24 cellular contexts compared by ENCODE assay signal in the genomic region with DNA sequence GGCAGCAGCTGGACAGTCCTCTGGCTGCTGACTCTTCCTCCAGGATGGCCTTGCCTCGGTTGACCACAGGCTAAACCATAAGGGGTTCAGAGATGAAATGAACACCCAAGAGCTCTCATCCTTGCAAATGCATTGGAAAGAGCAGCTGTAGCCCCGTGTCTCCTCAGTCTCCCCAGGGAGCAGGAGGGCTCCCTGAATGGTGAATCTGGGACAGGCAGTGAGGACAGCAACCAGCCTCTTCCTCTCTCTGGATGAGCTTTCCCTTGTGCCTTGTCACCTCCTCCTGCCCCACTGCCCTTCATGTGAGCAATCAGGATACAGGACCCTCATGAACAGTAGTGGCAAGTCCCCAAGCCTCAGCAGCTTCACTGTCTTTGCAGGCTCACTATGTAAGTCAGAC. TPM values are rescaled to one million over a fixed set of nuclear protein-coding genes. Genes with fewer than 3 reads are reported as not detected.
"Had no signal": no experiment of that assay in that cellular context is flagged by ENCODE, and none has a peak within 500 bp of the region (broad histone marks: within the 10 kb centered on the region; RNA-seq: fewer than 3 reads in every experiment).

No MANE protein-coding gene starts in this region.

- ATAC-seq: esophagus mucosa had no signal

- H3K4me3 Mint-ChIP-seq: nephron had no signal

- H3K36me3 Mint-ChIP-seq: naive B cell had no signal

- H3K4me1 Mint-ChIP-seq: nephron had no signal

- H3K27ac Mint-ChIP-seq: naive B cell, progenitor cell of endocrine pancreas had no signal

- DNase-seq: effector memory CD4-positive, alpha-beta T cell; heart left ventricle; hippocampal formation; left colon; left ventricle myocardium superior; mesenchymal stem cell; naive B cell; ovary; small intestine; stimulated activated CD4-positive, alpha-beta T cell treated with anti-CD3 and anti-CD28 coated beads, Interleukin-12 subunit alpha, Interleukin-12 subunit beta, amount 100 ng/mL, for 4 hours; stimulated activated naive CD4-positive, alpha-beta T cell; stomach; substantia nigra; trophoblast cell had no signal

- H3K9me3 ChIP-seq: ovary, thoracic aorta had no signal

RNA-seq across cellular contexts. Expression of gene GDF10, which starts 23.9 kb away (rescaled TPM):
- total RNA-seq: esophagus mucosa, glomerular endothelial cell, kidney epithelial cell, progenitor cell of endocrine pancreas had no signal

RNA-seq across cellular contexts. Expression of gene GDF2, which starts 46.2 kb away (rescaled TPM):
- total RNA-seq: esophagus mucosa, fibroblast of lung, frontal cortex, glomerular endothelial cell, heart left ventricle, kidney epithelial cell, left colon, left ventricle myocardium superior, lung, ovary, progenitor cell of endocrine pancreas, stomach, thoracic aorta, urinary bladder had no signal
